Comparison of ENCODE assay signal across 8 cellular contexts in genomic region chr5:167800405-167800804, GRCh38.
"Had no signal": no experiment of that assay in that cellular context is flagged by ENCODE, and none has a peak within 500 bp of the region (broad histone marks: within the 10 kb centered on the region; RNA-seq: fewer than 3 reads in every experiment).

No MANE protein-coding gene starts in this region.

- FAIRE-seq: HTR-8/SVneo, K562 had no signal

- H3K9me3 Mint-ChIP-seq: HFFc6 had no signal

- H2AFZ ChIP-seq: GM23248 had no signal

- H3K4me1 ChIP-seq: HAP-1 had no signal

- H3K27ac Mint-ChIP-seq: HFFc6 had no signal

- H3K9me3 ChIP-seq: HAP-1 had no signal

- H3K27ac ChIP-seq: GM23248 had no signal

- H3K4me3 Mint-ChIP-seq: HFFc6 had no signal

- H3K36me3 ChIP-seq: HAP-1 had no signal

- DNase-seq: GM23248, H7, HFFc6, IMR-90 had no signal

- H3K4me3 ChIP-seq: GM23248, HAP-1, K562 had no signal

- H3K9ac ChIP-seq: GM23248 had no signal

- ATAC-seq: HCT116, K562 had no signal
